ENCODE assay signal across 28 cellular contexts in the genomic region with DNA sequence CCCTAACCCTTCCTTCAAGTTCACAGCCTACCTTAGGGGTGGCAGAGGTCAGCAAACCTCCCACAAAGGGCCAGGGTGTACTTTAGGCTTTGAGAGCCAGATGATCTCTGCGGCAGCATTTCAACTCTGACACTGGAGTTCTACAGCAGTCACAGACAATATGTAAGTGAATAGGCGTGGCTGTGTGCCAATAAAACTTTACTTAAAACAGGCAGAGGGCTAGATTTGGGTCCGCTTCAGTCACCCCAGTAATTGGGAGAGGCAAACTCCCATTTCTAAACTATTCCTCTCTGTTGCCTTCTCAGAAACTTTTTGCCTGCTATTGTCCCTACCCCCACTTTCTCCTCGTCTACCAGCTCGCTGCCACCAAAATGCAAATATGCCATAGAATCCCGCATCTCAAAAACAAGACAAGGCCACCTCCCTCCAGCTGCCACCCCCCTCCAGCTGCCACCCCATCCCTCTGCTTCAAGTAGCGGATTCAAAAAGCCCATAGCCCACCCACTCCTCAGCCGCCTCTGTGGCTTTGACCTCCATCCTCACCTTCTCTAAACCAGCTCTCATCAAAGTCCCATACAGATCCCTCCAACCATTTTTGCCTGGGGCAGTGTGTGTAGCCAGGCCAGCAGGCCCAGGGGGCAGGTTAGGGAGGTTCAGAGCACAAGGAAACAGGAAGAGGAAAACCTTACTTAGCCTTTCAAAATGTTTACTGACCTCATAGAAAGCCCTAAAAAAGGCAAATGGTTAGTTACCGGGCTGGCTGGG. TPM values are rescaled to one million over a fixed set of nuclear protein-coding genes. Genes with fewer than 3 reads are reported as not detected.
DNase-seq lines count a peak whose midpoint lies in the region; ATAC-seq, FAIRE-seq and TF ChIP-seq lines count a peak whose summit lies in the region.
"Had no signal": no experiment of that assay in that cellular context is flagged by ENCODE, and none has a peak within 500 bp of the region (broad histone marks: within the 10 kb centered on the region; RNA-seq: fewer than 3 reads in every experiment).

No MANE protein-coding gene starts in this region.

- H2AK5ac ChIP-seq in H1 (ENCODE audit: low read depth, low read length) = no peak overlapping the region
- H2AK5ac ChIP-seq in trophoblast cell (ENCODE audit: low read length) = peak overlapping the region; percentile 35

- H2BK12ac ChIP-seq in H1 (ENCODE audit: low read depth, low read length) = no peak overlapping the region
- H2BK12ac ChIP-seq in trophoblast cell (ENCODE audit: low read length) = peak overlapping the region; percentile 41

- no peak for TF ChIP-seq EP300 in H1 (IDR thresholded peaks at IDR 0.05; ENCODE audit: borderline replicate concordance in 1 of 2, low read depth in 2 of 2, low read length in 2 of 2)

- H3K23ac ChIP-seq in H1 (ENCODE audit: insufficient read length) = no peak overlapping the region
- H3K23ac ChIP-seq in trophoblast cell (ENCODE audit: low read length) = no peak overlapping the region

- ATAC-seq in Panc1 (no peak), HG02798 (IDR thresholded peaks at IDR 0.05; ENCODE audit: poor library complexity, unreplicated experiment) (no peak), GM18519 (IDR thresholded peaks at IDR 0.05; ENCODE audit: low FRiP score, unreplicated experiment) (no peak)
- ATAC-seq: gastrocnemius medialis, left lung, natural killer cell had no signal

- no peak overlapping the region for H4K5ac ChIP-seq in H1 (ENCODE audit: insufficient read length, low read depth, low read length)

- H3K18ac ChIP-seq in H1 (ENCODE audit: extremely low read depth, low read length) (no peak overlapping the region), trophoblast cell (ENCODE audit: low read length) (no peak overlapping the region)

- TF ChIP-seq POLR2A in H1 (IDR thresholded peaks at IDR 0.05; ENCODE audit: control extremely low read depth in 1 of 2, low read depth in 2 of 2, low read length in 2 of 2) = no peak

- H4K12ac ChIP-seq in trophoblast cell (ENCODE audit: low read depth, low read length) = no peak overlapping the region

- H2BK20ac ChIP-seq in H1 (ENCODE audit: low read length) = no peak overlapping the region

- H3K79me2 ChIP-seq in H1 (ENCODE audit: control insufficient read depth in 1 of 2, insufficient read depth in 2 of 2, low read length in 2 of 2) = no peaks in the 10 kb centered on the region
- H3K79me2 ChIP-seq in trophoblast cell (ENCODE audit: control insufficient read depth, insufficient read depth, low read length, poor library complexity) = no peaks in the 10 kb centered on the region

- H3K56ac ChIP-seq in H1 (replicated peaks; ENCODE audit: insufficient read length, low read depth, low read length) = no peak overlapping the region

- no peak overlapping the region for H2BK15ac ChIP-seq in H1 (ENCODE audit: low read length)

- intact Hi-C loops in Panc1 (cut with micrococcal nuclease; ENCODE audit: unreplicated experiment) = no loop called here

- no peaks in the 10 kb centered on the region for H3K9me3 ChIP-seq in Panc1 (ENCODE audit: control insufficient read depth, insufficient read depth, low read depth, low read length)
- H3K9me3 ChIP-seq in H1 (ENCODE audit: insufficient read depth in 2 of 2, low read depth in 1 of 2, low read length in 1 of 2) = no peaks in the 10 kb centered on the region
- no peaks in the 10 kb centered on the region for H3K9me3 ChIP-seq in trophoblast cell (ENCODE audit: insufficient read depth, low read depth, low read length)
- H3K9me3 ChIP-seq: gastrocnemius medialis, left lung, ovary, SJSA1, transverse colon had no signal

- no peak overlapping the region for H2BK120ac ChIP-seq in H1 (replicated peaks; ENCODE audit: low read depth, low read length)
- peak overlapping the region; percentile 23 for H2BK120ac ChIP-seq in trophoblast cell (ENCODE audit: insufficient read depth, low read length, poor library complexity)

- BruUV-seq in Panc1 (replicated peaks; lab: Mats Ljungman, UMichigan) = no TSS peak

- H3K4me3 ChIP-seq in Panc1 (ENCODE audit: low read depth in 2 of 2, low read length in 2 of 2) (no peak overlapping the region), H1 (ENCODE audit: extremely low read depth in 1 of 4, insufficient read depth in 2 of 4, low read depth in 3 of 4, low read length in 4 of 4) (no peak overlapping the region), trophoblast cell (ENCODE audit: low read depth, low read length) (no peak overlapping the region)
- H3K4me3 ChIP-seq: gastrocnemius medialis, left lung, ovary, SJSA1, transverse colon had no signal

- H2BK5ac ChIP-seq in H1 (ENCODE audit: low read depth, low read length) = no peak overlapping the region
- H2BK5ac ChIP-seq in trophoblast cell (ENCODE audit: low read depth, low read length, poor library complexity) = no peak overlapping the region

- H3K14ac ChIP-seq in H1 (ENCODE audit: insufficient read length) (no peak overlapping the region), trophoblast cell (ENCODE audit: low read length) (no peak overlapping the region)

- H3K23me2 ChIP-seq in H1 (ENCODE audit: low read depth, low read length) = no peaks in the 10 kb centered on the region

- peaks cover 25% of the 10 kb centered on the region; the same call in 1 of the 2 replicates for H3K4me1 ChIP-seq in Panc1 (ENCODE audit: control insufficient read depth, insufficient read depth, low read length)
- peaks cover 3 to 7% (median 6%) of the 10 kb centered on the region in 4 experiments for H3K4me1 ChIP-seq in H1 (replicated peaks in 1 of 4; ENCODE audit: control insufficient read depth in 3 of 4, insufficient read depth in 4 of 4, low read length in 3 of 4)
- H3K4me1 ChIP-seq in trophoblast cell (ENCODE audit: control insufficient read depth in 1 of 2, insufficient read depth in 2 of 2, low read length in 2 of 2) = peaks cover 15 to 23% of the 10 kb centered on the region in 2 experiments

- DNase-seq in NCI-H2171 treated with DMSO at 0.1 percent for 48 hours (lab: John Stamatoyannopoulos, UW) = peak; percentile 22
- DNase-seq in NCI-H2171 (lab: John Stamatoyannopoulos, UW) = no peak
- no peak for DNase-seq in Panc1 (ENCODE audit: low read depth, low spot score)
- DNase-seq in H1 (ENCODE audit: low read depth in 1 of 2, low spot score in 2 of 2) = no peak
- peak in 1 of 2 donors; percentile 36 for DNase-seq in trophoblast cell
- DNase-seq in middle frontal gyrus (ENCODE audit: extremely low spot score, low spot score) = no peak
- DNase-seq: activated CD4-positive, alpha-beta memory T cell treated with anti-CD3 and anti-CD28 coated beads for 36 hours; activated CD4-positive, CD25-positive, alpha-beta regulatory T cell treated with anti-CD3 and anti-CD28 coated beads, Interleukin-2, amount 50 U/mL, for 72 hours; activated CD8-positive, alpha-beta memory T cell treated with anti-CD3 and anti-CD28 coated beads, Interleukin-2, amount 50 U/mL, for 48 hours; caudate nucleus; DMS79 treated with DMSO at 0.1 percent for 48 hours; gastrocnemius medialis; hippocampal formation; Kasumi-1; left lung; natural killer cell; NCI-H1105 treated with DMSO at 0.1 percent for 48 hours; NCI-H2029; NCI-H2227 treated with DMSO at 0.1 percent for 48 hours; NCI-H69; ovary; retina; small intestine; transverse colon had no signal

- H3K36me3 ChIP-seq in Panc1 (ENCODE audit: control insufficient read depth, insufficient read depth, low read length) (no peaks in the 10 kb centered on the region), H1 (ENCODE audit: control insufficient read depth in 2 of 4, insufficient read depth in 4 of 4, low read length in 3 of 4) (no peaks in the 10 kb centered on the region), trophoblast cell (ENCODE audit: control insufficient read depth in 1 of 2, insufficient read depth in 2 of 2, low read length in 2 of 2) (no peaks in the 10 kb centered on the region)
- H3K36me3 ChIP-seq: gastrocnemius medialis, left lung, ovary, SJSA1, transverse colon had no signal

- POLR2A ChIA-PET in Panc1 (lab: Charles Lee) (interaction anchor here (0.6 kb wide), 1 partner anchor 342 kb away, joined by 6 read pairs; no protein-coding TSS in a partner anchor), H1 (lab: Charles Lee; ENCODE audit: partially characterized antibody) (interaction anchor here (1.0 to 1.1 kb wide), 2 partner anchors 10 to 126 kb away, joined by 3 read pairs; no protein-coding TSS in a partner anchor)

- H4K8ac ChIP-seq in H1 (ENCODE audit: extremely low read depth, insufficient read depth, low read length) (peak overlapping the region; percentile 12; the same call in 1 of the 2 replicates), trophoblast cell (ENCODE audit: low read depth, low read length) (no peak overlapping the region)

- H3K79me1 ChIP-seq in H1 (ENCODE audit: low read depth, low read length) (no peaks in the 10 kb centered on the region), trophoblast cell (ENCODE audit: low read length) (peaks cover 12% of the 10 kb centered on the region)

- TF ChIP-seq CTCF in Panc1 (IDR thresholded peaks at IDR 0.05) (no peak), H1 (IDR thresholded peaks at IDR 0.05; ENCODE audit: control extremely low read depth in 1 of 3, insufficient read depth in 1 of 3, low read depth in 1 of 3, low read length in 3 of 3) (no peak)

- TF ChIP-seq RAD21 in H1 (IDR thresholded peaks at IDR 0.05 in 1 of 2, conservative IDR thresholded peaks at IDR 0.05 in 1 of 2; ENCODE audit: low read depth in 2 of 2, low read length in 2 of 2) = no peak

- H3K4me2 ChIP-seq in H1 (ENCODE audit: insufficient read depth in 1 of 2, low read depth in 2 of 2, low read length in 2 of 2) = peak overlapping the region in 1 of 2 experiments; percentile 14; a peak in 1 of 4 replicates
- no peak overlapping the region for H3K4me2 ChIP-seq in trophoblast cell (ENCODE audit: low read length)

- no peak overlapping the region for H4K91ac ChIP-seq in H1 (replicated peaks; ENCODE audit: insufficient read length, low read length)
- peak overlapping the region; percentile 28 for H4K91ac ChIP-seq in trophoblast cell (ENCODE audit: low read depth, low read length)

- H2AFZ ChIP-seq in H1 (ENCODE audit: low read length) (peak overlapping the region; percentile 43; the same call in 1 of the 2 replicates), trophoblast cell (ENCODE audit: insufficient read depth, low read length, poor library complexity) (no peak overlapping the region)

- in situ Hi-C loops in Panc1 (cut with HindIII; ENCODE audit: low pct_unique_long_range_greater_than_20kb, low sequenced_read_pairs) = no loop called here

- 80% methylated on average over 9 of the region's 9 CpGs; no CpG with 5 or more reads in 1 of the 2 experiments for WGBS in H1 (ENCODE audit: extremely low coverage in 1 of 2, insufficient coverage in 1 of 2, insufficient read length in 1 of 2, insufficient replicate concordance in 2 of 2, low coverage in 1 of 2, low lambda C conversion rate in 2 of 2, missing lambda C conversion rate in 1 of 2), 2 experiments
- WGBS in trophoblast cell (ENCODE audit: extremely low coverage, insufficient coverage, insufficient read length) = no CpG with 5 or more reads among the region's 9 CpGs

- no peak for FAIRE-seq in H1 (lab: Jason Lieb, UNC)
- FAIRE-seq: endometrium, small intestine had no signal

- no peak overlapping the region for H3K9ac ChIP-seq in H1 (replicated peaks in 1 of 4; ENCODE audit: extremely low read depth in 1 of 4, low read depth in 3 of 4, low read length in 3 of 4)
- H3K9ac ChIP-seq in trophoblast cell (ENCODE audit: low read length) = no peak overlapping the region

- CTCF ChIA-PET in Panc1 (lab: Charles Lee) = interaction anchor here (0.7 kb wide), 1 partner anchor 69 kb away, joined by 3 read pairs; no protein-coding TSS in a partner anchor
- CTCF ChIA-PET in H1 (lab: Charles Lee; ENCODE audit: partially characterized antibody) = interaction anchor here (0.6 to 1.7 kb wide), 7 partner anchors 8 to 352 kb away, joined by 3 to 4 read pairs (median 4); no protein-coding TSS in a partner anchor

- H3K4ac ChIP-seq in H1 (replicated peaks; ENCODE audit: insufficient read length, low read depth, low read length) (no peak overlapping the region), trophoblast cell (ENCODE audit: low read depth, low read length) (no peak overlapping the region)

- peak overlapping the region; percentile 54; the same call in 1 of the 2 replicates for H3K27ac ChIP-seq in Panc1 (ENCODE audit: low read length)
- H3K27ac ChIP-seq in H1 (ENCODE audit: low read depth, low read length) = no peak overlapping the region
- H3K27ac ChIP-seq in trophoblast cell (ENCODE audit: low read depth, low read length) = no peak overlapping the region
- H3K27ac ChIP-seq: gastrocnemius medialis, ovary, SJSA1, transverse colon had no signal

- H4K20me1 ChIP-seq in H1 (replicated peaks in 1 of 2; ENCODE audit: control insufficient read depth in 1 of 2, insufficient read depth in 2 of 2, low read length in 2 of 2) = no peaks in the 10 kb centered on the region

- H3K27me3 ChIP-seq in Panc1 (ENCODE audit: control insufficient read depth, insufficient read depth, low read length) = no peaks in the 10 kb centered on the region
- H3K27me3 ChIP-seq in H1 (replicated peaks in 1 of 4; ENCODE audit: control insufficient read depth in 3 of 4, extremely low read depth in 1 of 4, insufficient read depth in 3 of 4, low read length in 3 of 4) = no peaks in the 10 kb centered on the region
- H3K27me3 ChIP-seq in trophoblast cell (ENCODE audit: insufficient read depth, low read length) = no peaks in the 10 kb centered on the region
- H3K27me3 ChIP-seq: left lung, ovary, SJSA1, transverse colon had no signal

RNA-seq across cellular contexts. Expression of gene DNAH17, which starts 19.9 kb away (rescaled TPM):
- total RNA-seq in Panc1 (2021; ENCODE audit: unreplicated experiment) = 0.18 TPM
- 1.1 TPM for polyA plus RNA-seq in Panc1 (2012; ENCODE audit: insufficient read length)
- total RNA-seq in H1 (2021; fragmentation: NEBNext Ultra II Directional; extraction: Animal tissue kit (Norgen Biotek cat#: 25700)) = 0.67 and 1.1 TPM in 2 replicates
- 0.14 and 0.19 TPM in 2 replicates for polyA plus RNA-seq in H1 (2011; rRNA removed)
- 0.17 TPM for polyA plus RNA-seq in H1 (2011; cell fraction: cytosol; rRNA removed)
- polyA plus RNA-seq in H1 (2011; cell fraction: nucleus; rRNA removed) = 0.57 TPM
- polyA plus RNA-seq in H1 (2012, experiment 1 of 2) = 2.2 to 3.9 TPM (median 3.1 TPM) in 4 replicates
- polyA plus RNA-seq in H1 (2012, experiment 2 of 2) = 0.28 TPM
- 0.59 TPM for polyA plus RNA-seq in H1 (2013, experiment 1 of 2)
- 0.40 TPM for polyA plus RNA-seq in H1 (2013, experiment 2 of 2)
- polyA minus RNA-seq in H1 (2011; rRNA and poly(A)+ RNA removed) = 0.19 and 0.20 TPM in 2 replicates
- not detected for polyA minus RNA-seq in H1 (2011; cell fraction: cytosol; rRNA and poly(A)+ RNA removed)
- 0.20 TPM for polyA minus RNA-seq in H1 (2011; cell fraction: nucleus; rRNA and poly(A)+ RNA removed)
- polyA plus RNA-seq in trophoblast cell (2013) = 0.31 and 0.32 TPM in 2 replicates
- total RNA-seq: SJSA1 had no signal
